Comparison of ENCODE assay signal across 8 cellular contexts in genomic region chr5:134525687-134526482, GRCh38. TPM values are rescaled to one million over a fixed set of nuclear protein-coding genes. Genes with fewer than 3 reads are reported as not detected.
DNase-seq lines count a peak whose midpoint lies in the region; ATAC-seq, FAIRE-seq and TF ChIP-seq lines count a peak whose summit lies in the region.

No MANE protein-coding gene starts in this region.

- H3K9me3 Mint-ChIP-seq in chondrocyte (ENCODE audit: low read depth): no peaks in the 10 kb centered on the region

- H3K9me3 ChIP-seq in kidney (ENCODE audit: control insufficient read depth in 1 of 2, low read length in 2 of 2): no peaks in the 10 kb centered on the region

- peak overlapping the region; percentile 76 to 93 for H3K4me3 ChIP-seq in kidney (ENCODE audit: low read length in 2 of 2)

- peak overlapping the region; percentile 93 for H3K4me3 Mint-ChIP-seq in chondrocyte (ENCODE audit: unreplicated experiment)

- TF ChIP-seq CTCF in chondrocyte (IDR thresholded peaks at IDR 0.05) (no peak), kidney (IDR thresholded peaks at IDR 0.05; ENCODE audit: borderline replicate concordance, extremely low read depth, insufficient read depth) (no peak)

- peak overlapping the region; percentile 95 for H3K27ac Mint-ChIP-seq in chondrocyte (ENCODE audit: unreplicated experiment)

- DNase-seq in DMS114 treated with DMSO at 0.1 percent for 48 hours (lab: John Stamatoyannopoulos, UW; ENCODE audit: unreplicated experiment): peak; percentile 51
- DNase-seq in NCI-H2171 treated with DMSO at 0.1 percent for 48 hours (lab: John Stamatoyannopoulos, UW): peak; percentile 47
- DNase-seq in activated CD4-positive, alpha-beta T cell treated with anti-CD3 and anti-CD28 coated beads for 1 hour: peak; percentile 38
- DNase-seq in chondrocyte (ENCODE audit: low spot score): no peak
- DNase-seq in kidney: peak; percentile 94
- peak; percentile 32 to 44 (median 33) for DNase-seq in stimulated activated CD4-positive, alpha-beta T cell treated with anti-CD3 and anti-CD28 coated beads, Interleukin-12 subunit alpha, Interleukin-12 subunit beta, amount 100 ng/mL, for 48 hours (ENCODE audit: low read depth in 2 of 3, low spot score in 1 of 3)

- no peaks in the 10 kb centered on the region for H3K36me3 ChIP-seq in kidney (ENCODE audit: control insufficient read depth in 1 of 2, insufficient read depth in 2 of 2, low read length in 2 of 2)

- no peak for FAIRE-seq in kidney (lab: Jason Lieb, UNC)

- intact Hi-C loops in kidney (cut with DNase I): loop anchor here (10.0 kb wide), 1 partner anchor 111 kb away; the partner anchor contains the start of gene CDKN2AIPNL

- H3K4me1 ChIP-seq in kidney (ENCODE audit: control insufficient read depth in 1 of 2, insufficient read depth in 1 of 2, low read depth in 1 of 2, low read length in 2 of 2): peaks cover 25 to 32% of the 10 kb centered on the region in 2 donors

- peak overlapping the region; percentile 98 to 99 for H3K27ac ChIP-seq in kidney (ENCODE audit: low read depth in 2 of 2, low read length in 2 of 2)

- no peaks in the 10 kb centered on the region for H3K36me3 Mint-ChIP-seq in chondrocyte (ENCODE audit: low read depth)

- H3K27me3 Mint-ChIP-seq in chondrocyte (ENCODE audit: low read depth): peaks cover 6% of the 10 kb centered on the region

- H3K4me1 Mint-ChIP-seq in chondrocyte (ENCODE audit: low read depth): peaks cover 29% of the 10 kb centered on the region

- ATAC-seq in HG02571 (IDR thresholded peaks at IDR 0.05; ENCODE audit: unreplicated experiment) (peak; percentile 10), GM19463 (IDR thresholded peaks at IDR 0.05; ENCODE audit: unreplicated experiment) (no peak)

- peak overlapping the region; percentile 62 to 66 for H3K9ac ChIP-seq in kidney (ENCODE audit: low read length in 2 of 2)

RNA-seq across cellular contexts. Expression of gene JADE2, which starts 0.4 kb away (rescaled TPM):
- total RNA-seq in chondrocyte (16.3 to 17.6 TPM (median 16.8 TPM) in 3 replicates), kidney (99.6 TPM)
- 9.2 TPM for polyA plus RNA-seq in kidney (ENCODE audit: insufficient read depth, low read depth, low replicate concordance)
